ENCODE assay signal across 10 cellular contexts in genomic region chr5:32462618-32463017, GRCh38. TPM values are rescaled to one million over a fixed set of nuclear protein-coding genes. Genes with fewer than 3 reads are reported as not detected.
DNase-seq lines count a peak whose midpoint lies in the region; ATAC-seq and TF ChIP-seq lines count a peak whose summit lies in the region.
"Had no signal": no experiment of that assay in that cellular context is flagged by ENCODE, and none has a peak within 500 bp of the region (broad histone marks: within the 10 kb centered on the region; RNA-seq: fewer than 3 reads in every experiment).

No MANE protein-coding gene starts in this region.

- H3K27ac ChIP-seq in HEK293 (ENCODE audit: extremely low read depth, low read depth, low read length): no peak overlapping the region
- H3K27ac ChIP-seq in RWPE2 (ENCODE audit: poor library complexity, severe bottlenecking): no peak overlapping the region
- H3K27ac ChIP-seq in neural progenitor cell: no peak overlapping the region
- H3K27ac ChIP-seq: body of pancreas had no signal

- CTCF ChIA-PET in HEK293 (lab: Yijun Ruan, JAX): interaction anchor here (0.5 to 1.0 kb wide), 4 partner anchors 12 to 83 kb away, joined by 3 read pairs; no protein-coding TSS in a partner anchor

- H3K27me3 ChIP-seq in RWPE2 (ENCODE audit: insufficient read depth, poor library complexity, severe bottlenecking): peaks cover under 1% of the 10 kb centered on the region
- no peaks in the 10 kb centered on the region for H3K27me3 ChIP-seq in neural progenitor cell
- H3K27me3 ChIP-seq in HAP-1 (ENCODE audit: low read depth): no peaks in the 10 kb centered on the region
- H3K27me3 ChIP-seq: body of pancreas had no signal

- H3F3A ChIP-seq in neural progenitor cell (ENCODE audit: low read depth): no peaks in the 10 kb centered on the region

- H3K4me1 Mint-ChIP-seq in chondrocyte (ENCODE audit: low read depth) (no peaks in the 10 kb centered on the region), neural progenitor cell (no peaks in the 10 kb centered on the region), T-helper 17 cell (peaks cover 4% of the 10 kb centered on the region)

- no peaks in the 10 kb centered on the region; the same call in 1 of the 2 replicates for H3K4me1 ChIP-seq in HEK293 (ENCODE audit: control insufficient read depth, insufficient read depth, low read length)
- H3K4me1 ChIP-seq in RWPE2 (ENCODE audit: insufficient read depth, poor library complexity, severe bottlenecking): no peaks in the 10 kb centered on the region
- no peaks in the 10 kb centered on the region for H3K4me1 ChIP-seq in neural progenitor cell
- no peaks in the 10 kb centered on the region for H3K4me1 ChIP-seq in HAP-1
- H3K4me1 ChIP-seq: body of pancreas had no signal

- peak; percentile 92 for ATAC-seq in RWPE2 (ENCODE audit: low read depth)
- ATAC-seq in GM21528 (IDR thresholded peaks at IDR 0.05; ENCODE audit: low FRiP score, unreplicated experiment): no peak
- no peak for ATAC-seq in T-helper 17 cell
- ATAC-seq: body of pancreas had no signal

- H4K20me1 ChIP-seq in neural progenitor cell (ENCODE audit: low read depth): no peaks in the 10 kb centered on the region

- TF ChIP-seq CTCF in HEK293 (tag by site-specific recombination; IDR thresholded peaks at IDR 0.05) (no peak), RWPE2 (IDR thresholded peaks at IDR 0.05; ENCODE audit: poor library complexity, severe bottlenecking) (no peak), chondrocyte (IDR thresholded peaks at IDR 0.05) (no peak), neural progenitor cell (IDR thresholded peaks at IDR 0.05) (no peak)

- H2AFZ ChIP-seq in neural progenitor cell (replicated peaks): no peak overlapping the region

- H3K4me3 Mint-ChIP-seq in chondrocyte (ENCODE audit: unreplicated experiment) (no peak overlapping the region), neural progenitor cell (no peak overlapping the region), T-helper 17 cell (no peak overlapping the region)

- no peaks in the 10 kb centered on the region for H3K79me2 ChIP-seq in neural progenitor cell (ENCODE audit: low read depth)

- peak overlapping the region; percentile 55 for H3K27ac Mint-ChIP-seq in chondrocyte (ENCODE audit: unreplicated experiment)
- H3K27ac Mint-ChIP-seq in neural progenitor cell: no peak overlapping the region
- no peak overlapping the region for H3K27ac Mint-ChIP-seq in T-helper 17 cell

- DNase-seq in RWPE2 (ENCODE audit: low spot score) (no peak), chondrocyte (ENCODE audit: low spot score) (no peak), neural progenitor cell (ENCODE audit: low spot score) (no peak), T-helper 17 cell (no peak), HAP-1 (ENCODE audit: low spot score in 2 of 2) (no peak)
- DNase-seq in stimulated activated CD4-positive, alpha-beta T cell treated with anti-CD3 and anti-CD28 coated beads, Interleukin-4, amount 100 ng/mL, for 1 hour: peak; percentile 49
- DNase-seq: body of pancreas, NCI-H2029 had no signal

- no peak overlapping the region for H3K4me2 ChIP-seq in neural progenitor cell

- H3K9me3 ChIP-seq in HEK293 (ENCODE audit: control insufficient read depth, insufficient read depth, low read depth, low read length) (no peaks in the 10 kb centered on the region), RWPE2 (ENCODE audit: severe bottlenecking) (no peaks in the 10 kb centered on the region), neural progenitor cell (ENCODE audit: low read depth) (no peaks in the 10 kb centered on the region), T-helper 17 cell (ENCODE audit: control insufficient read depth, low read length, poor library complexity, severe bottlenecking) (no peaks in the 10 kb centered on the region), HAP-1 (peaks cover 2% of the 10 kb centered on the region; the same call in 1 of the 2 replicates)
- H3K9me3 ChIP-seq: body of pancreas had no signal

- H3K9me3 Mint-ChIP-seq in chondrocyte (ENCODE audit: low read depth) (no peaks in the 10 kb centered on the region), neural progenitor cell (peaks cover 5% of the 10 kb centered on the region)

- H3K36me3 ChIP-seq in HEK293 (ENCODE audit: control insufficient read depth in 2 of 2, insufficient read depth in 1 of 2, low read length in 2 of 2) (no peaks in the 10 kb centered on the region), RWPE2 (ENCODE audit: low read depth) (no peaks in the 10 kb centered on the region), neural progenitor cell (no peaks in the 10 kb centered on the region), HAP-1 (replicated peaks) (no peaks in the 10 kb centered on the region)

- no peak overlapping the region for H3K9ac ChIP-seq in neural progenitor cell

- POLR2A ChIA-PET in HEK293 (lab: Yijun Ruan, JAX): no interaction called here

- H3K36me3 Mint-ChIP-seq in chondrocyte (ENCODE audit: low read depth): no peaks in the 10 kb centered on the region
- H3K36me3 Mint-ChIP-seq in neural progenitor cell: no peaks in the 10 kb centered on the region
- H3K36me3 Mint-ChIP-seq in T-helper 17 cell (ENCODE audit: low read depth): no peaks in the 10 kb centered on the region

- no peak overlapping the region for H3K4me3 ChIP-seq in HEK293 (ENCODE audit: low read depth, low read length)
- H3K4me3 ChIP-seq in RWPE2 (ENCODE audit: severe bottlenecking): no peak overlapping the region
- no peak overlapping the region for H3K4me3 ChIP-seq in neural progenitor cell
- no peak overlapping the region for H3K4me3 ChIP-seq in HAP-1
- H3K4me3 ChIP-seq: body of pancreas had no signal

- in situ Hi-C loops in HAP-1 (cut with MboI; ENCODE audit: low sequenced_read_pairs): no loop called here

- H3K27me3 Mint-ChIP-seq in chondrocyte (ENCODE audit: low read depth) (no peaks in the 10 kb centered on the region), neural progenitor cell (ENCODE audit: insufficient read depth, low read depth) (peaks cover 6% of the 10 kb centered on the region), T-helper 17 cell (no peaks in the 10 kb centered on the region)

TF ChIP-seq in HEK293, 187 proteins besides CTCF, POLR2A, EP300 and RAD21 (continues in another document):
- no peak for TF ChIP-seq PATZ1 (tag by site-specific recombination; IDR thresholded peaks at IDR 0.05)
- no peak for TF ChIP-seq ATF2 (tag by site-specific recombination; IDR thresholded peaks at IDR 0.05; ENCODE audit: low read depth)
- no peak for TF ChIP-seq ZNF645 (tag by site-specific recombination; IDR thresholded peaks at IDR 0.05)
- no peak for TF ChIP-seq ZNF292 (tag by site-specific recombination; IDR thresholded peaks at IDR 0.05; ENCODE audit: borderline replicate concordance, low read depth)
- TF ChIP-seq ZNF2 (tag by site-specific recombination; IDR thresholded peaks at IDR 0.05): no peak
- TF ChIP-seq ZNF768 (tag by site-specific recombination; IDR thresholded peaks at IDR 0.05): no peak
- no peak for TF ChIP-seq ZNF302 (tag by site-specific recombination; IDR thresholded peaks at IDR 0.05; ENCODE audit: low read depth)
- TF ChIP-seq FEZF1 (tag by site-specific recombination; IDR thresholded peaks at IDR 0.05): no peak
- no peak for TF ChIP-seq ZXDB (tag by site-specific recombination; IDR thresholded peaks at IDR 0.05)
- no peak for TF ChIP-seq BCL6B (tag by site-specific recombination; IDR thresholded peaks at IDR 0.05)
- TF ChIP-seq ZNF426 (tag by site-specific recombination; IDR thresholded peaks at IDR 0.05): no peak

RNA-seq across cellular contexts. Expression of gene ZFR, which starts 18.1 kb away (rescaled TPM):
- total RNA-seq in chondrocyte (75.5 to 77.8 TPM (median 77.1 TPM) in 3 replicates), neural progenitor cell (ENCODE audit: low replicate concordance) (108 and 131 TPM in 2 replicates), T-helper 17 cell (10 to 100 TPM; 51.2 to 63.7 TPM)
